ENCODE assay signal across 1 cellular context in genomic region chr14:35827678-35828472, GRCh38.
TF ChIP-seq lines count a peak whose summit lies in the region.

No MANE protein-coding gene starts in this region.

TF ChIP-seq in IMR-90, 13 proteins besides CTCF, POLR2A, EP300 and RAD21 (continued from another document):
- TF ChIP-seq ELK1 (IDR thresholded peaks at IDR 0.05; ENCODE audit: borderline replicate concordance, low read depth, low read length) (no peak), MAZ (IDR thresholded peaks at IDR 0.05; ENCODE audit: borderline replicate concordance, low read depth, low read length) (no peak), MXI1 (IDR thresholded peaks at IDR 0.05; ENCODE audit: borderline replicate concordance, low read depth, low read length) (no peak), RFX5 (IDR thresholded peaks at IDR 0.05; ENCODE audit: low read depth, low read length) (no peak), CEBPB (IDR thresholded peaks at IDR 0.05; ENCODE audit: low read depth, low read length) (no peak), USF2 (IDR thresholded peaks at IDR 0.05; ENCODE audit: low read depth, low read length) (no peak)
